Comparison of ENCODE assay signal across 1 cellular context in genomic region chr19:13833330-13834265, GRCh38.
TF ChIP-seq lines count a peak whose summit lies in the region.

No MANE protein-coding gene starts in this region.

TF ChIP-seq in HepG2, 621 proteins besides CTCF, POLR2A, EP300 and RAD21 (continued from another document and continues in another):
- TF ChIP-seq ZBTB4 (CRISPR knock-in tag; IDR thresholded peaks at IDR 0.05; ENCODE audit: borderline replicate concordance) (peak; percentile 24; the same call in 1 of the 2 replicates), HOXA3 (CRISPR knock-in tag; IDR thresholded peaks at IDR 0.05) (peak; percentile 50), NFYC (CRISPR knock-in tag; IDR thresholded peaks at IDR 0.05) (peak; percentile 97), TCF12 (IDR thresholded peaks at IDR 0.05) (no peak), TCF12 (CRISPR knock-in tag; IDR thresholded peaks at IDR 0.05) (0 out of 2 replicates have a peak, but pooled peaks have one; percentile 55), GATAD1 (CRISPR knock-in tag; IDR thresholded peaks at IDR 0.05) (peak; percentile 44; the same call in 1 of the 2 replicates), SRSF1 (optimal IDR thresholded peaks at IDR 0.05; ENCODE audit: low read depth, low read length) (peak; percentile 14), ZNF547 (CRISPR knock-in tag; IDR thresholded peaks at IDR 0.05) (peak; percentile 46; the same call in 1 of the 2 replicates), ARNT2 (CRISPR knock-in tag; IDR thresholded peaks at IDR 0.05; ENCODE audit: low read depth) (0 out of 2 replicates have a peak, but pooled peaks have one; percentile 52), ZBTB25 (CRISPR knock-in tag; IDR thresholded peaks at IDR 0.05) (0 out of 2 replicates have a peak, but pooled peaks have one; percentile 46), REXO4 (CRISPR knock-in tag; IDR thresholded peaks at IDR 0.05; ENCODE audit: borderline replicate concordance) (no peak), MED13 (CRISPR knock-in tag; IDR thresholded peaks at IDR 0.05) (peak; percentile 71; the same call in 1 of the 2 replicates), ZSCAN25 (CRISPR knock-in tag; IDR thresholded peaks at IDR 0.05) (0 out of 2 replicates have a peak, but pooled peaks have one; percentile 36), SOX13 (IDR thresholded peaks at IDR 0.05) (no peak), SOX13 (CRISPR knock-in tag; conservative IDR thresholded peaks at IDR 0.05 in 1 of 2, IDR thresholded peaks at IDR 0.05 in 1 of 2) (peak in 1 of 2 experiments; percentile 23; a peak in 1 of 4 replicates), HDAC1 (CRISPR knock-in tag; IDR thresholded peaks at IDR 0.05) (0 out of 2 replicates have a peak, but pooled peaks have one; percentile 52), ZNF362 (CRISPR knock-in tag; IDR thresholded peaks at IDR 0.05; ENCODE audit: borderline replicate concordance) (no peak), ZNF670 (CRISPR knock-in tag; IDR thresholded peaks at IDR 0.05; ENCODE audit: borderline replicate concordance) (peak; percentile 65; the same call in 1 of the 2 replicates), ZNF574 (CRISPR knock-in tag; IDR thresholded peaks at IDR 0.05) (peak; percentile 40; the same call in 1 of the 2 replicates), POLR2AphosphoS5 (IDR thresholded peaks at IDR 0.05; ENCODE audit: low read depth, low read length) (peak; percentile 64), SP1 (IDR thresholded peaks at IDR 0.05) (no peak), SP1 (CRISPR knock-in tag; IDR thresholded peaks at IDR 0.05) (peak; percentile 85), KDM5B (CRISPR knock-in tag; IDR thresholded peaks at IDR 0.05; ENCODE audit: borderline replicate concordance) (peak; percentile 56; the same call in 1 of the 2 replicates), MEIS1 (CRISPR knock-in tag; IDR thresholded peaks at IDR 0.05; ENCODE audit: borderline replicate concordance) (0 out of 2 replicates have a peak, but pooled peaks have one; percentile 11), CEBPB (IDR thresholded peaks at IDR 0.05; ENCODE audit: borderline replicate concordance, low read depth, low read length) (0 out of 2 replicates have a peak, but pooled peaks have one; percentile 2), ZFP36L2 (CRISPR knock-in tag; IDR thresholded peaks at IDR 0.05) (no peak), E2F2 (CRISPR knock-in tag; IDR thresholded peaks at IDR 0.05; ENCODE audit: borderline replicate concordance) (peak; percentile 24; the same call in 1 of the 2 replicates), YEATS4 (CRISPR knock-in tag; IDR thresholded peaks at IDR 0.05; ENCODE audit: borderline replicate concordance) (0 out of 2 replicates have a peak, but pooled peaks have one; percentile 34), GFI1 (CRISPR knock-in tag; IDR thresholded peaks at IDR 0.05; ENCODE audit: borderline replicate concordance) (peak; percentile 65; the same call in 1 of the 2 replicates), NR2F6 (IDR thresholded peaks at IDR 0.05) (no peak), NR2F6 (CRISPR knock-in tag; IDR thresholded peaks at IDR 0.05) (peak; percentile 13; the same call in 1 of the 2 replicates), CHD4 (IDR thresholded peaks at IDR 0.05; ENCODE audit: borderline replicate concordance, low read length) (no peak), ZHX1 (CRISPR knock-in tag; IDR thresholded peaks at IDR 0.05; ENCODE audit: low read depth) (0 out of 2 replicates have a peak, but pooled peaks have one; percentile 23), MYC (CRISPR knock-in tag; IDR thresholded peaks at IDR 0.05; ENCODE audit: borderline replicate concordance) (peak; percentile 30; the same call in 1 of the 2 replicates), ZEB1 (IDR thresholded peaks at IDR 0.05; ENCODE audit: insufficient replicate concordance, low read depth) (peak; percentile 71), SAFB2 (CRISPR knock-in tag; IDR thresholded peaks at IDR 0.05; ENCODE audit: borderline replicate concordance, low read depth) (peak; percentile 50; the same call in 1 of the 2 replicates), XRCC5 (optimal IDR thresholded peaks at IDR 0.05; ENCODE audit: low read length) (peak; percentile 72), KDM2A (CRISPR knock-in tag; IDR thresholded peaks at IDR 0.05; ENCODE audit: borderline replicate concordance, low read depth) (peak; percentile 96), GABPB1 (CRISPR knock-in tag; IDR thresholded peaks at IDR 0.05) (peak; percentile 75), ZMYM4 (CRISPR knock-in tag; IDR thresholded peaks at IDR 0.05) (peak; percentile 23; the same call in 1 of the 2 replicates), ZNF350 (CRISPR knock-in tag; IDR thresholded peaks at IDR 0.05; ENCODE audit: borderline replicate concordance, low read depth) (0 out of 2 replicates have a peak, but pooled peaks have one; percentile 30), BHLHE40 (IDR thresholded peaks at IDR 0.05; ENCODE audit: low read length) (0 out of 2 replicates have a peak, but pooled peaks have one; percentile 9), ARID5B (CRISPR knock-in tag; IDR thresholded peaks at IDR 0.05) (no peak; the same call in 1 of the 2 replicates), MLLT10 (CRISPR knock-in tag; IDR thresholded peaks at IDR 0.05) (no peak)
- TF ChIP-seq, protein P1, sequence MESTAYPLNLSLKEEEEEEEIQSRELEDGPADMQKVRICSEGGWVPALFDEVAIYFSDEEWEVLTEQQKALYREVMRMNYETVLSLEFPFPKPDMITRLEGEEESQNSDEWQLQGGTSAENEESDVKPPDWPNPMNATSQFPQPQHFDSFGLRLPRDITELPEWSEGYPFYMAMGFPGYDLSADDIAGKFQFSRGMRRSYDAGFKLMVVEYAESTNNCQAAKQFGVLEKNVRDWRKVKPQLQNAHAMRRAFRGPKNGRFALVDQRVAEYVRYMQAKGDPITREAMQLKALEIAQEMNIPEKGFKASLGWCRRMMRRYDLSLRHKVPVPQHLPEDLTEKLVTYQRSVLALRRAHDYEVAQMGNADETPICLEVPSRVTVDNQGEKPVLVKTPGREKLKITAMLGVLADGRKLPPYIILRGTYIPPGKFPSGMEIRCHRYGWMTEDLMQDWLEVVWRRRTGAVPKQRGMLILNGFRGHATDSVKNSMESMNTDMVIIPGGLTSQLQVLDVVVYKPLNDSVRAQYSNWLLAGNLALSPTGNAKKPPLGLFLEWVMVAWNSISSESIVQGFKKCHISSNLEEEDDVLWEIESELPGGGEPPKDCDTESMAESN (CRISPR knock-in tag; conservative IDR thresholded peaks at IDR 0.05), result peak; percentile 56; the same call in 1 of the 2 replicates
